ENCODE assay signal across 8 cellular contexts in the genomic region with DNA sequence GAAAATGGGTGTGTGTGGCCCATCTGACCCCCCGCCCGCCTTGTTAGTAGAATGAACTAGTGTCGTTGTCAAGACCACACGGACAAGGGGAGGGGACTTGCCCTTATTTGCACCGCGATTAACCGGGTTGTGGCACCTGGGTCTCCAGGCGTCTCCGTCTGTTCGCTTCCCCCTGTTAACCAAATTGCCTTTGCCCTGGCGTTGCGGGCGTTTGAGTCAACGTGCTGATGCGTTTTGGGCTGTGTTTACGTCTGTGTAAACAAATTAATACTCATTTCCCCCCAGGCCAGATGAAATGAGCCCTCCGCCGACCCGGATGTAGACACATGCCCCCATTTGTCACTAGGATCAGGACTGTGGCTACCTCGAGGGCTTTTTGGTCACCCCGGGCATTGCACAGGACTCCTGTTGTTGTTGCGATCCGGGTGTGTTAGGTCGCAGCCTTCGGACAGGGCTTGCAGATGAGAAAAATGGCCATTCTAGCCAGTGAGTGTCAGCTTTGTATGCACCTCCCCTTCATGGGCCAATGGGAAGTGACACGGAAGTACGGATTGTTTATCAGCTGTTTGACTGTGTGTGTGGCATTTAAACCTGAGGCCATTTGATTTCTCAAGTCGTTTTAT. TPM values are rescaled to one million over a fixed set of nuclear protein-coding genes. Genes with fewer than 3 reads are reported as not detected.
DNase-seq lines count a peak whose midpoint lies in the region; ATAC-seq, FAIRE-seq and TF ChIP-seq lines count a peak whose summit lies in the region.

No MANE protein-coding gene starts in this region.

- peak overlapping the region; percentile 79 to 92 for H3K4me2 ChIP-seq in H1 (ENCODE audit: insufficient read depth in 1 of 2, low read depth in 2 of 2, low read length in 2 of 2)
- H3K4me2 ChIP-seq in mesenchymal stem cell (ENCODE audit: low read length, poor library complexity, severe bottlenecking) = peak overlapping the region; percentile 67

- peak overlapping the region; percentile 98 to 99 (median 99) for H3K27ac Mint-ChIP-seq in CD4-positive, CD25-positive, alpha-beta regulatory T cell
- H3K27ac Mint-ChIP-seq in activated CD8-positive, alpha-beta T cell treated with anti-CD3 and anti-CD28 coated beads, Interleukin-2, amount 10 ng/mL, durations not matched to agents 7 days and 5 days = peak overlapping the region; percentile 95

- no peak overlapping the region for H4K91ac ChIP-seq in H1 (replicated peaks; ENCODE audit: insufficient read length, low read length)
- no peak overlapping the region for H4K91ac ChIP-seq in mesenchymal stem cell (ENCODE audit: low read length)

- H3K27me3 ChIP-seq in CD4-positive, CD25-positive, alpha-beta regulatory T cell (ENCODE audit: control insufficient read depth, insufficient read depth, low read length) = no peaks in the 10 kb centered on the region
- no peaks in the 10 kb centered on the region for H3K27me3 ChIP-seq in H1 (replicated peaks in 1 of 4; ENCODE audit: control insufficient read depth in 3 of 4, extremely low read depth in 1 of 4, insufficient read depth in 3 of 4, low read length in 3 of 4)
- no peaks in the 10 kb centered on the region for H3K27me3 ChIP-seq in mesenchymal stem cell (ENCODE audit: control insufficient read depth in 1 of 2, insufficient read depth in 1 of 2, low read length in 2 of 2)

- 2% methylated on average over 28 of the region's 28 CpGs; no CpG with 5 or more reads in 1 of the 2 experiments for WGBS in H1 (ENCODE audit: extremely low coverage in 1 of 2, insufficient coverage in 1 of 2, insufficient read length in 1 of 2, insufficient replicate concordance in 2 of 2, low coverage in 1 of 2, low lambda C conversion rate in 2 of 2, missing lambda C conversion rate in 1 of 2), 2 experiments
- under 1% methylated on average over 28 of the region's 28 CpGs for whole genome bisulfite sequencing in mesenchymal stem cell

- peak overlapping the region in 3 of 4 experiments; percentile 75 to 86 (median 85); a peak in 6 of 7 replicates for H3K9ac ChIP-seq in H1 (replicated peaks in 1 of 4; ENCODE audit: extremely low read depth in 1 of 4, low read depth in 3 of 4, low read length in 3 of 4)
- H3K9ac ChIP-seq in mesenchymal stem cell (ENCODE audit: low read length) = peak overlapping the region; percentile 96

- FAIRE-seq in H1 (lab: Jason Lieb, UNC) = peak; percentile 66

- H3K27ac ChIP-seq in CD4-positive, CD25-positive, alpha-beta regulatory T cell (ENCODE audit: insufficient read depth, low read length, poor library complexity, severe bottlenecking) = peak overlapping the region; percentile 96
- H3K27ac ChIP-seq in H1 (ENCODE audit: low read depth, low read length) = peak overlapping the region; percentile 58; the same call in 1 of the 2 replicates
- H3K27ac ChIP-seq in mesenchymal stem cell (ENCODE audit: low read length, poor library complexity, severe bottlenecking) = peak overlapping the region; percentile 22

- H2BK12ac ChIP-seq in H1 (ENCODE audit: low read depth, low read length) = no peak overlapping the region; the same call in 1 of the 2 replicates
- H2BK12ac ChIP-seq in mesenchymal stem cell (ENCODE audit: low read length in 2 of 2) = peak overlapping the region in 1 of 2 experiments; percentile 15

- H2BK20ac ChIP-seq in H1 (ENCODE audit: low read length) = no peak overlapping the region

- peak overlapping the region; percentile 98 for H3K4me3 ChIP-seq in CD4-positive, CD25-positive, alpha-beta regulatory T cell (ENCODE audit: low read depth, low read length)
- H3K4me3 ChIP-seq in H1 (ENCODE audit: extremely low read depth in 1 of 4, insufficient read depth in 2 of 4, low read depth in 3 of 4, low read length in 4 of 4) (peak overlapping the region; percentile 88 to 96 (median 94)), mesenchymal stem cell (ENCODE audit: insufficient read depth in 1 of 2, low read depth in 1 of 2, low read length in 2 of 2) (peak overlapping the region; percentile 86 to 99)

- H2AFZ ChIP-seq in H1 (ENCODE audit: low read length) (no peak overlapping the region; the same call in 1 of the 2 replicates), mesenchymal stem cell (ENCODE audit: low read depth, low read length) (peak overlapping the region; percentile 58)

- H2AK5ac ChIP-seq in H1 (ENCODE audit: low read depth, low read length) = no peak overlapping the region
- no peak overlapping the region for H2AK5ac ChIP-seq in mesenchymal stem cell (ENCODE audit: low read length, severe bottlenecking)

- H3K18ac ChIP-seq in H1 (ENCODE audit: extremely low read depth, low read length) (no peak overlapping the region), mesenchymal stem cell (ENCODE audit: low read depth in 1 of 2, low read length in 2 of 2) (peak overlapping the region; percentile 73 to 77)

- CTCF ChIA-PET in activated CD8-positive, alpha-beta T cell treated with anti-CD3 and anti-CD28 coated beads, Interleukin-2, amount 10 ng/mL, durations not matched to agents 7 days and 5 days (lab: Charles Lee) = interaction anchor here (0.7 to 3.4 kb wide), 7 partner anchors 13 to 75 kb away, joined by 3 to 37 read pairs (median 4); a partner anchor contains a TSS
- CTCF ChIA-PET in H1 (lab: Charles Lee; ENCODE audit: partially characterized antibody) = no interaction called here

- H3K4me1 ChIP-seq in CD4-positive, CD25-positive, alpha-beta regulatory T cell (ENCODE audit: control insufficient read depth, insufficient read depth, low read length, poor library complexity, severe bottlenecking) = peaks cover 44% of the 10 kb centered on the region
- H3K4me1 ChIP-seq in H1 (replicated peaks in 1 of 4; ENCODE audit: control insufficient read depth in 3 of 4, insufficient read depth in 4 of 4, low read length in 3 of 4) (peaks cover 0 to 4% (median 3%) of the 10 kb centered on the region in 4 experiments; a peak in 5 of 7 replicates), mesenchymal stem cell (ENCODE audit: control insufficient read depth, insufficient read depth, low read depth, low read length) (no peaks in the 10 kb centered on the region)

- H3K4me1 Mint-ChIP-seq in CD4-positive, CD25-positive, alpha-beta regulatory T cell = peaks cover 27 to 50% (median 38%) of the 10 kb centered on the region in 4 donors
- H3K4me1 Mint-ChIP-seq in activated CD8-positive, alpha-beta T cell treated with anti-CD3 and anti-CD28 coated beads, Interleukin-2, amount 10 ng/mL, durations not matched to agents 7 days and 5 days (ENCODE audit: low read depth) = peaks cover 45% of the 10 kb centered on the region

- H3K9me3 Mint-ChIP-seq in CD4-positive, CD25-positive, alpha-beta regulatory T cell = no peaks in the 10 kb centered on the region
- H3K9me3 Mint-ChIP-seq in activated CD8-positive, alpha-beta T cell treated with anti-CD3 and anti-CD28 coated beads, Interleukin-2, amount 10 ng/mL, durations not matched to agents 7 days and 5 days (ENCODE audit: insufficient read depth) = no peaks in the 10 kb centered on the region

- H4K8ac ChIP-seq in H1 (ENCODE audit: extremely low read depth, insufficient read depth, low read length) (peak overlapping the region; percentile 96), mesenchymal stem cell (ENCODE audit: low read length) (no peak overlapping the region)

- peaks cover 7 to 40% of the 10 kb centered on the region in 2 experiments for H3K79me2 ChIP-seq in H1 (ENCODE audit: control insufficient read depth in 1 of 2, insufficient read depth in 2 of 2, low read length in 2 of 2)

- peaks cover 8% of the 10 kb centered on the region for H3K23me2 ChIP-seq in H1 (ENCODE audit: low read depth, low read length)

- H3K36me3 Mint-ChIP-seq in CD4-positive, CD25-positive, alpha-beta regulatory T cell = peaks cover 15% of the 10 kb centered on the region
- H3K36me3 Mint-ChIP-seq in activated CD8-positive, alpha-beta T cell treated with anti-CD3 and anti-CD28 coated beads, Interleukin-2, amount 10 ng/mL, durations not matched to agents 7 days and 5 days (ENCODE audit: low read depth) = peaks cover 31% of the 10 kb centered on the region

- no peak overlapping the region for H4K5ac ChIP-seq in H1 (ENCODE audit: insufficient read length, low read depth, low read length)

- no peak for TF ChIP-seq RAD21 in H1 (IDR thresholded peaks at IDR 0.05 in 1 of 2, conservative IDR thresholded peaks at IDR 0.05 in 1 of 2; ENCODE audit: low read depth in 2 of 2, low read length in 2 of 2)

- DNase-seq in CD4-positive, CD25-positive, alpha-beta regulatory T cell = peak; percentile 68 to 87 (median 80)
- peak; percentile 83 for DNase-seq in NCI-H82 (lab: John Stamatoyannopoulos, UW)
- peak; percentile 81 for DNase-seq in activated CD8-positive, alpha-beta T cell treated with anti-CD3 and anti-CD28 coated beads, Interleukin-2, amount 10 ng/mL, durations not matched to agents 7 days and 5 days
- peak in 1 of 2 experiments; percentile 53 for DNase-seq in H1 (ENCODE audit: low read depth in 1 of 2, low spot score in 2 of 2)
- peak; percentile 95 for DNase-seq in mesenchymal stem cell
- peak; percentile 40 for DNase-seq in stimulated activated CD8-positive, alpha-beta memory T cell treated with anti-CD3 and anti-CD28 coated beads, Interleukin-12 subunit alpha, Interleukin-12 subunit beta, amount 100 ng/mL, for 4 hours (ENCODE audit: low read depth)

- H3K14ac ChIP-seq in H1 (ENCODE audit: insufficient read length) (no peak overlapping the region), mesenchymal stem cell (ENCODE audit: low read length in 2 of 2) (peak overlapping the region in 1 of 2 experiments; percentile 5)

- H3K4ac ChIP-seq in H1 (replicated peaks; ENCODE audit: insufficient read length, low read depth, low read length) (peak overlapping the region; percentile 54), mesenchymal stem cell (ENCODE audit: low read depth in 1 of 2, low read length in 2 of 2) (no peak overlapping the region)

- peaks cover 12% of the 10 kb centered on the region for H3K27me3 Mint-ChIP-seq in CD4-positive, CD25-positive, alpha-beta regulatory T cell
- H3K27me3 Mint-ChIP-seq in activated CD8-positive, alpha-beta T cell treated with anti-CD3 and anti-CD28 coated beads, Interleukin-2, amount 10 ng/mL, durations not matched to agents 7 days and 5 days (ENCODE audit: low read depth) = no peaks in the 10 kb centered on the region

- H3K4me3 Mint-ChIP-seq in CD4-positive, CD25-positive, alpha-beta regulatory T cell = peak overlapping the region; percentile 91 to 96 (median 96)
- peak overlapping the region; percentile 96 for H3K4me3 Mint-ChIP-seq in activated CD8-positive, alpha-beta T cell treated with anti-CD3 and anti-CD28 coated beads, Interleukin-2, amount 10 ng/mL, durations not matched to agents 7 days and 5 days

- H4K20me1 ChIP-seq in H1 (replicated peaks in 1 of 2; ENCODE audit: control insufficient read depth in 1 of 2, insufficient read depth in 2 of 2, low read length in 2 of 2) = peaks cover 0 to 10% of the 10 kb centered on the region in 2 experiments

- peak overlapping the region; percentile 37; the same call in 1 of the 2 replicates for H2BK15ac ChIP-seq in H1 (ENCODE audit: low read length)
- H2BK15ac ChIP-seq in mesenchymal stem cell (ENCODE audit: low read depth, poor library complexity, severe bottlenecking) = no peak overlapping the region

- no peak overlapping the region for H2BK120ac ChIP-seq in H1 (replicated peaks; ENCODE audit: low read depth, low read length)
- H2BK120ac ChIP-seq in mesenchymal stem cell (ENCODE audit: low read depth, low read length) = no peak overlapping the region

- no peak; a peak in 1 of 3 replicates for TF ChIP-seq POLR2A in H1 (IDR thresholded peaks at IDR 0.05; ENCODE audit: control extremely low read depth in 1 of 2, low read depth in 2 of 2, low read length in 2 of 2)

- H3K9me3 ChIP-seq in CD4-positive, CD25-positive, alpha-beta regulatory T cell (ENCODE audit: control insufficient read depth in 2 of 2, low read length in 2 of 2) = no peaks in the 10 kb centered on the region
- no peaks in the 10 kb centered on the region for H3K9me3 ChIP-seq in H1 (ENCODE audit: insufficient read depth in 2 of 2, low read depth in 1 of 2, low read length in 1 of 2)
- no peaks in the 10 kb centered on the region for H3K9me3 ChIP-seq in mesenchymal stem cell (ENCODE audit: control insufficient read depth, low read length)

- ATAC-seq in CD4-positive, CD25-positive, alpha-beta regulatory T cell (ENCODE audit: low read depth in 2 of 2) = peak; percentile 61 to 66
- ATAC-seq in GM19372 (IDR thresholded peaks at IDR 0.05; ENCODE audit: low read depth, unreplicated experiment) = peak; percentile 84
- ATAC-seq in HG03521 (IDR thresholded peaks at IDR 0.05; ENCODE audit: unreplicated experiment) = peak; percentile 80
- ATAC-seq in activated CD8-positive, alpha-beta T cell treated with anti-CD3 and anti-CD28 coated beads, Interleukin-2, amount 10 ng/mL, durations not matched to agents 7 days and 5 days = peak; percentile 77

- H3K79me1 ChIP-seq in H1 (ENCODE audit: low read depth, low read length) (peaks cover 2% of the 10 kb centered on the region), mesenchymal stem cell (replicated peaks; ENCODE audit: low read length, poor library complexity, severe bottlenecking) (peaks cover 5% of the 10 kb centered on the region)

- peak overlapping the region; percentile 82 for H2BK5ac ChIP-seq in H1 (ENCODE audit: low read depth, low read length)
- H2BK5ac ChIP-seq in mesenchymal stem cell (ENCODE audit: low read depth, low read length, poor library complexity, severe bottlenecking) = no peak overlapping the region

- POLR2A ChIA-PET in activated CD8-positive, alpha-beta T cell treated with anti-CD3 and anti-CD28 coated beads, Interleukin-2, amount 10 ng/mL, durations not matched to agents 7 days and 5 days (lab: Charles Lee) = interaction anchor here (0.8 to 5.5 kb wide), 12 partner anchors 10 to 67 kb away, joined by 3 to 101 read pairs (median 5); a partner anchor contains a TSS
- POLR2A ChIA-PET in H1 (lab: Charles Lee; ENCODE audit: partially characterized antibody) = interaction anchor here (0.9 to 1.5 kb wide), 2 partner anchors 10 to 68 kb away, joined by 3 to 4 read pairs; a partner anchor contains a TSS

- H3K36me3 ChIP-seq in CD4-positive, CD25-positive, alpha-beta regulatory T cell (ENCODE audit: control insufficient read depth, insufficient read depth, low read length) = peaks cover 14% of the 10 kb centered on the region
- peaks cover 0 to 5% (median 0%) of the 10 kb centered on the region in 4 experiments; a peak in 2 of 8 replicates for H3K36me3 ChIP-seq in H1 (ENCODE audit: control insufficient read depth in 2 of 4, insufficient read depth in 4 of 4, low read length in 3 of 4)
- no peaks in the 10 kb centered on the region for H3K36me3 ChIP-seq in mesenchymal stem cell (ENCODE audit: control insufficient read depth in 1 of 2, insufficient read depth in 2 of 2, low read depth in 1 of 2, low read length in 2 of 2)

- H3K23ac ChIP-seq in H1 (ENCODE audit: insufficient read length) (no peak overlapping the region), mesenchymal stem cell (ENCODE audit: low read length in 2 of 2) (peak overlapping the region in 1 of 2 experiments; percentile 40)

- no peak for TF ChIP-seq CTCF in H1 (IDR thresholded peaks at IDR 0.05; ENCODE audit: control extremely low read depth in 1 of 3, insufficient read depth in 1 of 3, low read depth in 1 of 3, low read length in 3 of 3)

- no peak overlapping the region for H3K56ac ChIP-seq in H1 (replicated peaks; ENCODE audit: insufficient read length, low read depth, low read length)

- TF ChIP-seq EP300 in H1 (IDR thresholded peaks at IDR 0.05; ENCODE audit: borderline replicate concordance in 1 of 2, low read depth in 2 of 2, low read length in 2 of 2) = no peak

RNA-seq across cellular contexts. Expression of a gene that starts 0.9 kb away (rescaled TPM):
- 208 TPM for total RNA-seq in CD4-positive, CD25-positive, alpha-beta regulatory T cell
- 100 to 1,000 TPM; 168 to 215 (median 205) TPM for polyA plus RNA-seq in CD4-positive, CD25-positive, alpha-beta regulatory T cell
- 100 to 1,000 TPM; 137 to 138 TPM for total RNA-seq in activated CD8-positive, alpha-beta T cell treated with anti-CD3 and anti-CD28 coated beads, Interleukin-2, amount 10 ng/mL, durations not matched to agents 7 days and 5 days
- 22.1 and 23.9 TPM in 2 replicates for total RNA-seq in H1 (2021; fragmentation: NEBNext Ultra II Directional; extraction: Animal tissue kit (Norgen Biotek cat#: 25700))
- polyA plus RNA-seq in H1 (2011; rRNA removed) = 10.9 and 13.9 TPM in 2 replicates
- 21.1 TPM for polyA plus RNA-seq in H1 (2011; cell fraction: cytosol; rRNA removed)
- 47.0 TPM for polyA plus RNA-seq in H1 (2011; cell fraction: nucleus; rRNA removed)
- 11.1 to 21.1 TPM (median 14.1 TPM) in 4 replicates for polyA plus RNA-seq in H1 (2012, experiment 1 of 2)
- 0.81 TPM for polyA plus RNA-seq in H1 (2012, experiment 2 of 2)
- polyA plus RNA-seq in H1 (2013, experiment 1 of 2) = 14.9 TPM
- 13.5 TPM for polyA plus RNA-seq in H1 (2013, experiment 2 of 2)
- polyA minus RNA-seq in H1 (2011; rRNA and poly(A)+ RNA removed) = 23.4 and 25.7 TPM in 2 replicates
- 15.2 TPM for polyA minus RNA-seq in H1 (2011; cell fraction: cytosol; rRNA and poly(A)+ RNA removed)
- 39.4 TPM for polyA minus RNA-seq in H1 (2011; cell fraction: nucleus; rRNA and poly(A)+ RNA removed)
- 18.1 TPM for polyA plus RNA-seq in mesenchymal stem cell (2013, experiment 1 of 2)
- 18.5 TPM for polyA plus RNA-seq in mesenchymal stem cell (2013, experiment 2 of 2)

Comparison
In these comparisons a context has a peak if more than half of its experiments do, and no peak if none do; other contexts are left out.
1. H3K27ac ChIP-seq: peak in every context shown above with its lines; median percentile 96 in CD4-positive, CD25-positive, alpha-beta regulatory T cell; 58 in H1; 22 in mesenchymal stem cell.